8 cellular contexts compared by ENCODE assay signal in genomic region chr12:110743571-110744093, GRCh38.
DNase-seq lines count a peak whose midpoint lies in the region; ATAC-seq and TF ChIP-seq lines count a peak whose summit lies in the region.

No MANE protein-coding gene starts in this region.

- H3K27me3 Mint-ChIP-seq in activated naive CD8-positive, alpha-beta T cell treated with anti-CD3 and anti-CD28 coated beads, Interleukin-2, amount 50 U/mL, for 24 hours: no peaks in the 10 kb centered on the region

- no peak for TF ChIP-seq CTCF in retinal pigment epithelial cell (conservative IDR thresholded peaks at IDR 0.05; ENCODE audit: low read depth, low read length)

- H3K4me3 Mint-ChIP-seq in activated naive CD8-positive, alpha-beta T cell treated with anti-CD3 and anti-CD28 coated beads, Interleukin-2, amount 50 U/mL, for 24 hours: peak overlapping the region; percentile 98

- H3K27ac Mint-ChIP-seq in activated naive CD8-positive, alpha-beta T cell treated with anti-CD3 and anti-CD28 coated beads, Interleukin-2, amount 50 U/mL, for 24 hours: no peak overlapping the region

- H3K4me1 ChIP-seq in HUES6 (ENCODE audit: control insufficient read depth, insufficient read depth, low read length): peaks cover 13% of the 10 kb centered on the region
- peaks cover 5% of the 10 kb centered on the region for H3K4me1 ChIP-seq in iPS-15b (ENCODE audit: control insufficient read depth, insufficient read depth, low read length)

- peaks cover 34% of the 10 kb centered on the region for H3K4me1 Mint-ChIP-seq in activated naive CD8-positive, alpha-beta T cell treated with anti-CD3 and anti-CD28 coated beads, Interleukin-2, amount 50 U/mL, for 24 hours

- H3K9me3 ChIP-seq in HUES6 (ENCODE audit: control insufficient read depth, insufficient read depth, low read depth, low read length) (no peaks in the 10 kb centered on the region), iPS-15b (ENCODE audit: control insufficient read depth, insufficient read depth, low read length) (no peaks in the 10 kb centered on the region)

- DNase-seq in Ammon's horn (ENCODE audit: low spot score): peak; percentile 43
- no peak for DNase-seq in activated naive CD8-positive, alpha-beta T cell treated with anti-CD3 and anti-CD28 coated beads, Interleukin-2, amount 50 U/mL, for 24 hours
- DNase-seq in retinal pigment epithelial cell (ENCODE audit: low read depth): no peak
- DNase-seq in SKM-1 treated with dmso at 0.1 percent for 144 hours (lab: John Stamatoyannopoulos, UW; ENCODE audit: unreplicated experiment): no peak

- no peak for TF ChIP-seq POLR2A in GM18505 (IDR thresholded peaks at IDR 0.05; ENCODE audit: borderline replicate concordance, extremely low read depth, insufficient read depth, insufficient read length)

- H3K4me3 ChIP-seq in HUES6 (ENCODE audit: low read depth, low read length): peak overlapping the region; percentile 90
- H3K4me3 ChIP-seq in iPS-15b (ENCODE audit: low read depth, low read length): peak overlapping the region; percentile 84
- H3K4me3 ChIP-seq in retinal pigment epithelial cell (ENCODE audit: low read length): peak overlapping the region; percentile 48

- peaks cover 22% of the 10 kb centered on the region for H3K36me3 Mint-ChIP-seq in activated naive CD8-positive, alpha-beta T cell treated with anti-CD3 and anti-CD28 coated beads, Interleukin-2, amount 50 U/mL, for 24 hours (ENCODE audit: low read depth)

- H3K27ac ChIP-seq in HUES6 (ENCODE audit: low read depth, low read length): 0 out of 2 replicates have a peak overlapping the region, but pooled peaks have one; percentile 77

- no peaks in the 10 kb centered on the region for H3K36me3 ChIP-seq in HUES6 (ENCODE audit: control insufficient read depth, insufficient read depth, low read length)
- H3K36me3 ChIP-seq in iPS-15b (ENCODE audit: control insufficient read depth, insufficient read depth, low read length): no peaks in the 10 kb centered on the region

- no peak for ATAC-seq in activated naive CD8-positive, alpha-beta T cell treated with anti-CD3 and anti-CD28 coated beads, Interleukin-2, amount 50 U/mL, for 24 hours
- ATAC-seq in GM21619 (IDR thresholded peaks at IDR 0.05; ENCODE audit: unreplicated experiment) (no peak), GM18505 (IDR thresholded peaks at IDR 0.05; ENCODE audit: unreplicated experiment) (no peak)

- peak overlapping the region; percentile 87 for H3K9ac ChIP-seq in HUES6 (ENCODE audit: low read length)
- peak overlapping the region; percentile 67 for H3K9ac ChIP-seq in iPS-15b (ENCODE audit: low read depth, low read length)

- H3K9me3 Mint-ChIP-seq in activated naive CD8-positive, alpha-beta T cell treated with anti-CD3 and anti-CD28 coated beads, Interleukin-2, amount 50 U/mL, for 24 hours: no peaks in the 10 kb centered on the region

- H3K27me3 ChIP-seq in HUES6 (ENCODE audit: control insufficient read depth, insufficient read depth, low read length) (no peaks in the 10 kb centered on the region), iPS-15b (ENCODE audit: control insufficient read depth, insufficient read depth, low read length) (no peaks in the 10 kb centered on the region)
